Comparison of ENCODE assay signal across 15 cellular contexts in the genomic region with DNA sequence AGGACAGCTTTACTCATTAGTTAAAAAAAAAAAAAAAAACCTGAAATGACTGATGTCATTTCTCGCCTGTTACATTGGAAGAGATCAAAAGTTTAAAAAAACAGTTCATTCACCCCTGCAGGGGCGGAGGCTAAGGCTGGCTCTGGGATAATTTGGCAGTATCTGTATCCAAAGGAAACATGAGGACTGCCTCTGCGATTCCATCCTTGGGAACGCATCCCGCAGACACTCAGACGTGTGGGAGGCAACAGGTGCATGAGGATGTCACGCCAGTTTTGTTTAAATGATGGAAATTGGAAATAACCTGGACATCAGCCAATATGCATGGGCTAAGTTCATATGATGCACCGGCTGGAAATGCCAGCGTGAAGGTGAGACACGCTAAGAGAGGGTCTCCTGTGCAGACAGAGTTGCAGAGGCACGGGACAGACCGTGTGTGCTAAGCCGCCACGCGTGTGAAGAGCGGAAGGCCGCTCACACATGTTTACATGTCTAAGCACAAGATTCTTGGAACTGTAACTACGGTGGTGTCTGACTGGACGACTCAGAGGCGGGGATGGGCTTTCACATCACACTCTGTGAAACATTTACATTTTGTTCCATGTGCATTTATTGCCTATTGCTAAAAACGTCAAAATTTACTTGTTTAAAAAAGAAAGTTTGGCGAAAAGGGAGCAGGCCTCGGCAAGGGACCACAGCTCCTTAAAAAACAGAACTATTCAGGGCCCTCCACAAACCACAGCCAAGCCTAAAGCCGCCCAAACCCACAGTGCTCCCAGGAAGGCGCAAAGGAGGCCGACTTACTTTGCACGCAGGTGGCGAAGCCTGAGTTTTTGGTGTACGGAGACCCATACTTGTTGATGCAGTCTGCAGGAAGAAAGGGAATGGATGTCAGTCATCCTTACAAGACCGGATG. TPM values are rescaled to one million over a fixed set of nuclear protein-coding genes. Genes with fewer than 3 reads are reported as not detected.
A peak's percentile ranks its signal among the peaks of the same experiment; 100 is the strongest.
DNase-seq lines count a peak whose midpoint lies in the region; ATAC-seq, FAIRE-seq and TF ChIP-seq lines count a peak whose summit lies in the region.
"Had no signal": no experiment of that assay in that cellular context is flagged by ENCODE, and none has a peak within 500 bp of the region (broad histone marks: within the 10 kb centered on the region; RNA-seq: fewer than 3 reads in every experiment).

No MANE protein-coding gene starts in this region.

- no peak overlapping the region for H3K27ac Mint-ChIP-seq in activated CD4-positive, alpha-beta T cell treated with anti-CD3 and anti-CD28 coated beads for 36 hours

- POLR2A ChIA-PET in activated CD4-positive, alpha-beta T cell treated with anti-CD3 and anti-CD28 coated beads for 36 hours (lab: Charles Lee): no interaction called here
- POLR2A ChIA-PET in H1 (lab: Charles Lee; ENCODE audit: partially characterized antibody): interaction anchor here (0.7 kb wide), 1 partner anchor 16 kb away, joined by 3 read pairs; no protein-coding TSS in a partner anchor

- no peak overlapping the region for H2BK20ac ChIP-seq in H1 (ENCODE audit: low read length)

- H2BK5ac ChIP-seq in H1 (ENCODE audit: low read depth, low read length): no peak overlapping the region

- no peak overlapping the region for H3K23ac ChIP-seq in H1 (ENCODE audit: insufficient read length)

- H3K4me3 Mint-ChIP-seq in activated CD4-positive, alpha-beta T cell treated with anti-CD3 and anti-CD28 coated beads for 36 hours: no peak overlapping the region

- H3K36me3 Mint-ChIP-seq in activated CD4-positive, alpha-beta T cell treated with anti-CD3 and anti-CD28 coated beads for 36 hours (ENCODE audit: low read depth): no peaks in the 10 kb centered on the region

- TF ChIP-seq CTCF in H1 (IDR thresholded peaks at IDR 0.05; ENCODE audit: control extremely low read depth in 1 of 3, insufficient read depth in 1 of 3, low read depth in 1 of 3, low read length in 3 of 3) (no peak), hepatocyte (IDR thresholded peaks at IDR 0.05; ENCODE audit: poor library complexity) (no peak)

- intact Hi-C loops in activated CD4-positive, alpha-beta T cell treated with anti-CD3 and anti-CD28 coated beads for 36 hours (cut with DNase I, micrococcal nuclease): no loop called here
- intact Hi-C loops in posterior vena cava (cut with DNase I): loop anchor here in 1 of 2 donors (1.0 kb wide), 1 partner anchor 38 kb away; no protein-coding TSS in a partner anchor

- H3K27me3 Mint-ChIP-seq in activated CD4-positive, alpha-beta T cell treated with anti-CD3 and anti-CD28 coated beads for 36 hours: no peaks in the 10 kb centered on the region

- H3K4ac ChIP-seq in H1 (replicated peaks; ENCODE audit: insufficient read length, low read depth, low read length): no peak overlapping the region

- no peak for DNase-seq in activated CD4-positive, alpha-beta T cell treated with anti-CD3 and anti-CD28 coated beads for 36 hours
- no peak for DNase-seq in activated CD4-positive, alpha-beta T cell treated with anti-CD3 and anti-CD28 coated beads for 1 hour
- DNase-seq in NCI-H345 (lab: John Stamatoyannopoulos, UW) (peak; percentile 23), H1 (ENCODE audit: low read depth in 1 of 2, low spot score in 2 of 2) (no peak), posterior vena cava (ENCODE audit: low spot score) (peak; percentile 62), nucleus accumbens (lab: John Stamatoyannopoulos, UW) (no peak), hepatocyte (ENCODE audit: low spot score) (no peak)
- DNase-seq: heart right ventricle, MM.1S, NCI-H2171 treated with DMSO at 0.1 percent for 48 hours, occipital lobe had no signal

- peaks cover 1% of the 10 kb centered on the region; the same call in 1 of the 2 replicates for H3K23me2 ChIP-seq in H1 (ENCODE audit: low read depth, low read length)

- H3K27me3 ChIP-seq in H1 (replicated peaks in 1 of 4; ENCODE audit: control insufficient read depth in 3 of 4, extremely low read depth in 1 of 4, insufficient read depth in 3 of 4, low read length in 3 of 4): no peaks in the 10 kb centered on the region
- H3K27me3 ChIP-seq in hepatocyte: no peaks in the 10 kb centered on the region
- H3K27me3 ChIP-seq: cardiac muscle cell, heart right ventricle, thyroid gland had no signal

- H3K36me3 ChIP-seq in H1 (ENCODE audit: control insufficient read depth in 2 of 4, insufficient read depth in 4 of 4, low read length in 3 of 4) (no peaks in the 10 kb centered on the region), hepatocyte (replicated peaks; ENCODE audit: insufficient read depth, low read depth) (no peaks in the 10 kb centered on the region)
- H3K36me3 ChIP-seq: cardiac muscle cell, thyroid gland had no signal

- no peak overlapping the region for H2BK12ac ChIP-seq in H1 (ENCODE audit: low read depth, low read length)

- H3K4me2 ChIP-seq in H1 (ENCODE audit: insufficient read depth in 1 of 2, low read depth in 2 of 2, low read length in 2 of 2): no peak overlapping the region
- no peak overlapping the region for H3K4me2 ChIP-seq in hepatocyte

- H4K91ac ChIP-seq in H1 (replicated peaks; ENCODE audit: insufficient read length, low read length): no peak overlapping the region

- H3K18ac ChIP-seq in H1 (ENCODE audit: extremely low read depth, low read length): no peak overlapping the region

- no peaks in the 10 kb centered on the region for H3K9me2 ChIP-seq in hepatocyte (replicated peaks; ENCODE audit: insufficient read depth)

- H3K79me1 ChIP-seq in H1 (ENCODE audit: low read depth, low read length): no peaks in the 10 kb centered on the region; the same call in 1 of the 2 replicates

- H4K8ac ChIP-seq in H1 (ENCODE audit: extremely low read depth, insufficient read depth, low read length): no peak overlapping the region

- H3K4me1 ChIP-seq in H1 (replicated peaks in 1 of 4; ENCODE audit: control insufficient read depth in 3 of 4, insufficient read depth in 4 of 4, low read length in 3 of 4): peaks cover 0 to 6% (median 2%) of the 10 kb centered on the region in 4 experiments; a peak in 4 of 7 replicates
- no peaks in the 10 kb centered on the region for H3K4me1 ChIP-seq in hepatocyte (ENCODE audit: insufficient read depth)

- no peak for FAIRE-seq in H1 (lab: Jason Lieb, UNC)
- FAIRE-seq: D721Med had no signal

- H2AFZ ChIP-seq in H1 (ENCODE audit: low read length) (no peak overlapping the region), hepatocyte (no peak overlapping the region)

- no peak for TF ChIP-seq POLR2A in H1 (IDR thresholded peaks at IDR 0.05; ENCODE audit: control extremely low read depth in 1 of 2, low read depth in 2 of 2, low read length in 2 of 2)

- WGBS in H1 (ENCODE audit: extremely low coverage in 1 of 2, insufficient coverage in 1 of 2, insufficient read length in 1 of 2, insufficient replicate concordance in 2 of 2, low coverage in 1 of 2, low lambda C conversion rate in 2 of 2, missing lambda C conversion rate in 1 of 2), 2 experiments: 92% methylated on average over 30 of the region's 30 CpGs; no CpG with 5 or more reads in 1 of the 2 experiments
- 94% methylated on average over 30 of the region's 30 CpGs for WGBS in hepatocyte (ENCODE audit: low lambda C conversion rate, missing lambda C conversion rate)

- no peak overlapping the region for H2BK15ac ChIP-seq in H1 (ENCODE audit: low read length)

- peak; percentile 10 for ATAC-seq in activated CD4-positive, alpha-beta T cell treated with anti-CD3 and anti-CD28 coated beads for 36 hours
- ATAC-seq in HG02678 (IDR thresholded peaks at IDR 0.05; ENCODE audit: unreplicated experiment): no peak
- ATAC-seq: heart right ventricle had no signal

- H3K4me3 ChIP-seq in H1 (ENCODE audit: extremely low read depth in 1 of 4, insufficient read depth in 2 of 4, low read depth in 3 of 4, low read length in 4 of 4) (no peak overlapping the region), hepatocyte (no peak overlapping the region)
- H3K4me3 ChIP-seq: cardiac muscle cell, heart right ventricle, thyroid gland had no signal

- peaks cover 12% of the 10 kb centered on the region for H3K4me1 Mint-ChIP-seq in activated CD4-positive, alpha-beta T cell treated with anti-CD3 and anti-CD28 coated beads for 36 hours

- CTCF ChIA-PET in activated CD4-positive, alpha-beta T cell treated with anti-CD3 and anti-CD28 coated beads for 36 hours (lab: Charles Lee): interaction anchor here (1.1 kb wide), 1 partner anchor 380 kb away, joined by 3 read pairs; no protein-coding TSS in a partner anchor
- CTCF ChIA-PET in H1 (lab: Charles Lee; ENCODE audit: partially characterized antibody): interaction anchor here (0.6 to 1.1 kb wide), 3 partner anchors 9 to 72 kb away, joined by 3 to 4 read pairs (median 3); no protein-coding TSS in a partner anchor

- H3K27ac ChIP-seq in H1 (ENCODE audit: low read depth, low read length): no peak overlapping the region
- no peak overlapping the region for H3K27ac ChIP-seq in hepatocyte
- H3K27ac ChIP-seq: cardiac muscle cell, thyroid gland had no signal

- no peak overlapping the region for H3K56ac ChIP-seq in H1 (replicated peaks; ENCODE audit: insufficient read length, low read depth, low read length)

- H3K79me2 ChIP-seq in H1 (ENCODE audit: control insufficient read depth in 1 of 2, insufficient read depth in 2 of 2, low read length in 2 of 2) (0 out of 4 replicates have a peak, but pooled peaks cover 0 to 5% of the 10 kb centered on the region in 2 experiments), hepatocyte (peaks cover 26% of the 10 kb centered on the region)

- H2AK5ac ChIP-seq in H1 (ENCODE audit: low read depth, low read length): 0 out of 2 replicates have a peak overlapping the region, but pooled peaks have one; percentile 39

- TF ChIP-seq RAD21 in H1 (IDR thresholded peaks at IDR 0.05 in 1 of 2, conservative IDR thresholded peaks at IDR 0.05 in 1 of 2; ENCODE audit: low read depth in 2 of 2, low read length in 2 of 2): no peak

- no peaks in the 10 kb centered on the region for H3K9me3 Mint-ChIP-seq in activated CD4-positive, alpha-beta T cell treated with anti-CD3 and anti-CD28 coated beads for 36 hours (ENCODE audit: low read depth)

- H4K5ac ChIP-seq in H1 (ENCODE audit: insufficient read length, low read depth, low read length): no peak overlapping the region

- no peak overlapping the region for H3K9ac ChIP-seq in H1 (replicated peaks in 1 of 4; ENCODE audit: extremely low read depth in 1 of 4, low read depth in 3 of 4, low read length in 3 of 4)

- no peak overlapping the region for H3K14ac ChIP-seq in H1 (ENCODE audit: insufficient read length)

- H2BK120ac ChIP-seq in H1 (replicated peaks; ENCODE audit: low read depth, low read length): no peak overlapping the region

- TF ChIP-seq EP300 in H1 (IDR thresholded peaks at IDR 0.05; ENCODE audit: borderline replicate concordance in 1 of 2, low read depth in 2 of 2, low read length in 2 of 2): no peak

- H3K9me3 ChIP-seq in H1 (ENCODE audit: insufficient read depth in 2 of 2, low read depth in 1 of 2, low read length in 1 of 2) (no peaks in the 10 kb centered on the region), hepatocyte (ENCODE audit: low read depth) (no peaks in the 10 kb centered on the region)
- H3K9me3 ChIP-seq: heart right ventricle, thyroid gland had no signal

- H4K20me1 ChIP-seq in H1 (replicated peaks in 1 of 2; ENCODE audit: control insufficient read depth in 1 of 2, insufficient read depth in 2 of 2, low read length in 2 of 2) (peaks cover 0 to 3% of the 10 kb centered on the region in 2 experiments), hepatocyte (ENCODE audit: insufficient read depth, poor library complexity, severe bottlenecking) (no peaks in the 10 kb centered on the region)

RNA-seq across cellular contexts. Expression of gene GAS6, which starts 17.9 kb away (rescaled TPM):
- total RNA-seq in activated CD4-positive, alpha-beta T cell treated with anti-CD3 and anti-CD28 coated beads for 36 hours: under 1 TPM; 0.54 to 0.73 TPM
- total RNA-seq in H1 (2021; fragmentation: NEBNext Ultra II Directional; extraction: Animal tissue kit (Norgen Biotek cat#: 25700)): 18.4 and 18.6 TPM in 2 replicates
- 31.0 and 37.3 TPM in 2 replicates for polyA plus RNA-seq in H1 (2011; rRNA removed)
- polyA plus RNA-seq in H1 (2011; cell fraction: cytosol; rRNA removed): 33.1 TPM
- 60.3 TPM for polyA plus RNA-seq in H1 (2011; cell fraction: nucleus; rRNA removed)
- polyA plus RNA-seq in H1 (2012, experiment 1 of 2): 17.9 to 34.8 TPM (median 30.9 TPM) in 4 replicates
- polyA plus RNA-seq in H1 (2012, experiment 2 of 2): 18.3 TPM
- polyA plus RNA-seq in H1 (2013, experiment 1 of 2): 11.4 TPM
- polyA plus RNA-seq in H1 (2013, experiment 2 of 2): 10.5 TPM
- polyA minus RNA-seq in H1 (2011; rRNA and poly(A)+ RNA removed): 6.4 and 7.4 TPM in 2 replicates
- polyA minus RNA-seq in H1 (2011; cell fraction: cytosol; rRNA and poly(A)+ RNA removed): 11.8 TPM
- polyA minus RNA-seq in H1 (2011; cell fraction: nucleus; rRNA and poly(A)+ RNA removed): 13.8 TPM
- 100 to 1,000 TPM; 201 to 215 TPM for total RNA-seq in posterior vena cava
- 62.5 and 70.0 TPM in 2 replicates for total RNA-seq in hepatocyte
- 146 and 163 TPM in 2 replicates for polyA plus RNA-seq in hepatocyte

Comparison
In these comparisons a context has a peak if more than half of its experiments do, and no peak if none do; other contexts are left out.
1. DNase-seq: peak in NCI-H345 (single experiment) and posterior vena cava (single experiment); none in activated CD4-positive, alpha-beta T cell treated with anti-CD3 and anti-CD28 coated beads for 36 hours (single experiment), activated CD4-positive, alpha-beta T cell treated with anti-CD3 and anti-CD28 coated beads for 1 hour (single experiment), H1 (0 of 2), nucleus accumbens (0 of 56) and hepatocyte (single experiment).
2. RNA of gene GAS6, which starts 17.9 kb away (total RNA-seq): 201 to 215 TPM in posterior vena cava, 62.5 to 70.0 TPM in hepatocyte and 18.4 to 18.6 TPM in H1; 0.54 to 0.73 TPM in activated CD4-positive, alpha-beta T cell treated with anti-CD3 and anti-CD28 coated beads for 36 hours; every median in the first group is over 10 times any median in the second.